In the genomic region with DNA sequence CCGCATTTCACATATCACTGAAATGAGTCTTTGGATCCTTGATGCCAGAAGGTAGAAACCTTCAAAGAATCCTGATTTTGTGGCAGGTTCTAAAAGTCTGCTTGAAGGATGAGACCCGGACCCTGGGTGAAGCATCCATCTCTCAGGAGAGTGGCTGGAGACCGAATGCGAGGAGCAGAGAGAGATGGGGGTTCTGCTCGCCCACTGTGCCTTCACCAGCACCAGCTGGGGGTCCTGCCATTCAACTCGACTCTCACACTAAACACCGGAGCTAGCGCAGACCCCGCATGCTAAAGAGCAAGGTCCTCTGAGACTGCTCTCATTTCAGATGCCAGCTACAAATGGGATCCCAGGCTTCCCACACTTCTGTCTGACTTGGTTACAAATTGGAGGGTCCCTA, we compare ENCODE assay signal across 26 cellular contexts.
"Had no signal": no experiment of that assay in that cellular context is flagged by ENCODE, and none has a peak within 500 bp of the region (broad histone marks: within the 10 kb centered on the region; RNA-seq: fewer than 3 reads in every experiment).

No MANE protein-coding gene starts in this region.

- ATAC-seq: activated T-cell treated with anti-CD3 and anti-CD28 coated beads, Interleukin-2, amount 50 U/mL, for 72 hours; Panc1; T-helper 17 cell; WTC11 had no signal

- H3K4me3 ChIP-seq: breast epithelium had no signal

- H3K9me3 ChIP-seq: breast epithelium had no signal

- H3K27ac ChIP-seq: breast epithelium had no signal

- H3K36me3 ChIP-seq: breast epithelium had no signal

- H3K4me1 Mint-ChIP-seq: activated naive CD4-positive, alpha-beta T cell treated with anti-CD3 and anti-CD28 coated beads, Interleukin-2, amount 50 U/mL, for 24 hours; IgD-negative memory B cell; T-helper 17 cell; WTC11 had no signal

- H3K36me3 Mint-ChIP-seq: activated CD4-positive, alpha-beta memory T cell treated with anti-CD3 and anti-CD28 coated beads for 36 hours; activated naive CD4-positive, alpha-beta T cell treated with anti-CD3 and anti-CD28 coated beads, Interleukin-2, amount 50 U/mL, for 24 hours had no signal

- H3K27ac Mint-ChIP-seq: activated CD4-positive, alpha-beta memory T cell treated with anti-CD3 and anti-CD28 coated beads for 36 hours; activated naive CD4-positive, alpha-beta T cell treated with anti-CD3 and anti-CD28 coated beads, Interleukin-2, amount 50 U/mL, for 24 hours; activated T-cell treated with anti-CD3 and anti-CD28 coated beads, Interleukin-2, amount 50 U/mL, for 72 hours; activated T-helper 2 cell treated with anti-CD3 and anti-CD28 coated beads, Interferon-gamma antibody, Interleukin-2, Interleukin-4, amounts not matched to agents 10 μg/mL and 5 μg/mL and 100 μg/mL, durations not matched to agents 14 hours and 24 hours and 36 hours; IgD-negative memory B cell; T-helper 17 cell; WTC11 had no signal

- H3K4me3 Mint-ChIP-seq: activated CD4-positive, alpha-beta memory T cell treated with anti-CD3 and anti-CD28 coated beads for 36 hours; activated naive CD4-positive, alpha-beta T cell treated with anti-CD3 and anti-CD28 coated beads, Interleukin-2, amount 50 U/mL, for 24 hours; activated T-cell treated with anti-CD3 and anti-CD28 coated beads, Interleukin-2, amount 50 U/mL, for 72 hours; IgD-negative memory B cell; T-helper 17 cell; WTC11 had no signal

- DNase-seq: activated CD4-positive, alpha-beta memory T cell treated with anti-CD3 and anti-CD28 coated beads for 36 hours; activated CD4-positive, alpha-beta T cell treated with anti-CD3 and anti-CD28 coated beads for 48 hours; activated CD4-positive, CD25-positive, alpha-beta regulatory T cell treated with anti-CD3 and anti-CD28 coated beads, Interleukin-2, amount 50 U/mL, for 72 hours; activated CD8-positive, alpha-beta memory T cell treated with anti-CD3 and anti-CD28 coated beads, Interleukin-2, amount 50 U/mL, for 4 hours; activated naive CD4-positive, alpha-beta T cell; activated T-cell treated with anti-CD3 and anti-CD28 coated beads, Interleukin-2, amount 50 U/mL, for 72 hours; central memory CD4-positive, alpha-beta T cell; KG1; NCI-H1092; NCI-H1694 treated with DMSO at 0.1 percent for 48 hours; NCI-H2029 treated with DMSO at 0.1 percent for 48 hours; NCI-H345; NCI-H510A; NCI-H526 treated with DMSO at 0.1 percent for 48 hours; NK-92 treated with Interleukin-12 subunit alpha and Interleukin-12 subunit beta, amount 100 ng/mL, for 24 hours; OCI-M1; RPMI8226; SHP77 treated with DMSO at 0.1 percent for 48 hours; T-helper 17 cell; T-helper 9 cell had no signal

- H3K4me1 ChIP-seq: breast epithelium had no signal

- H3K27me3 Mint-ChIP-seq: activated naive CD4-positive, alpha-beta T cell treated with anti-CD3 and anti-CD28 coated beads, Interleukin-2, amount 50 U/mL, for 24 hours; IgD-negative memory B cell had no signal

- H3K9me3 Mint-ChIP-seq: activated naive CD4-positive, alpha-beta T cell treated with anti-CD3 and anti-CD28 coated beads, Interleukin-2, amount 50 U/mL, for 24 hours; activated T-helper 2 cell treated with anti-CD3 and anti-CD28 coated beads, Interferon-gamma antibody, Interleukin-2, Interleukin-4, amounts not matched to agents 10 μg/mL and 5 μg/mL and 100 μg/mL, durations not matched to agents 14 hours and 24 hours and 36 hours; IgD-negative memory B cell had no signal
